In genomic region chr1:24805534-24806301, GRCh38 we compare ENCODE assay signal across 13 cellular contexts.
DNase-seq lines count a peak whose midpoint lies in the region; ATAC-seq and TF ChIP-seq lines count a peak whose summit lies in the region.
"Had no signal": no experiment of that assay in that cellular context is flagged by ENCODE, and none has a peak within 500 bp of the region (broad histone marks: within the 10 kb centered on the region; RNA-seq: fewer than 3 reads in every experiment).

No MANE protein-coding gene starts in this region.

- no peak for TF ChIP-seq POLR2A in ovary (IDR thresholded peaks at IDR 0.05)

- H3K4me1 ChIP-seq in lung (ENCODE audit: control insufficient read depth in 2 of 2, insufficient read depth in 2 of 2, low read length in 2 of 2) (peaks cover 0 to 44% of the 10 kb centered on the region in 2 donors), ovary (ENCODE audit: insufficient read depth) (peaks cover 4% of the 10 kb centered on the region)

- TF ChIP-seq CTCF in AG04450 (IDR thresholded peaks at IDR 0.05; ENCODE audit: low read depth, low read length) (no peak), lung (IDR thresholded peaks at IDR 0.05; ENCODE audit: control extremely low read depth, extremely low read depth) (no peak), ovary (IDR thresholded peaks at IDR 0.05) (no peak)

- intact Hi-C loops in ovary (cut with DNase I), result no loop called here

- 39 to 74% methylated on average over 5 of the region's 5 CpGs for WGBS in lung, 2 donors
- 77 to 84% (median 81%) methylated on average over 5 of the region's 5 CpGs for WGBS in ovary, 3 donors

- H3K27ac ChIP-seq in AG04450 (ENCODE audit: low read depth, low read length), result no peak overlapping the region
- H3K27ac ChIP-seq in lung (ENCODE audit: low read depth in 1 of 2, low read length in 1 of 2), result peak overlapping the region in 1 of 2 donors; percentile 70
- H3K27ac ChIP-seq in ovary, result no peak overlapping the region
- H3K27ac ChIP-seq: C4-2B, neutrophil had no signal

- no peak overlapping the region for H3K4me3 ChIP-seq in AG04450 (ENCODE audit: low read depth, low read length)
- H3K4me3 ChIP-seq in lung, result no peak overlapping the region
- no peak overlapping the region for H3K4me3 ChIP-seq in ovary

- peaks cover 0 to 1% of the 10 kb centered on the region in 2 donors for H3K36me3 ChIP-seq in lung (ENCODE audit: control insufficient read depth in 2 of 2, insufficient read depth in 2 of 2, low read length in 2 of 2)
- H3K36me3 ChIP-seq in ovary, result no peaks in the 10 kb centered on the region
- H3K36me3 ChIP-seq: neutrophil had no signal

- H3K27me3 ChIP-seq in AG04450 (ENCODE audit: control insufficient read depth, insufficient read depth, low read length) (no peaks in the 10 kb centered on the region), lung (ENCODE audit: control insufficient read depth, insufficient read depth) (no peaks in the 10 kb centered on the region), ovary (no peaks in the 10 kb centered on the region)
- H3K27me3 ChIP-seq: neutrophil had no signal

- POLR2A ChIA-PET in AG04450 (lab: Yijun Ruan, JAX), result interaction anchor here (0.6 to 2.0 kb wide), 3 partner anchors 12 to 648 kb away, joined by 4 to 9 read pairs (median 5); partner anchors contain the start of gene CLIC4

- CTCF ChIA-PET in AG04450 (lab: Charles Lee), result interaction anchor here (1.0 to 1.2 kb wide), 3 partner anchors 25 to 117 kb away, joined by 4 to 6 read pairs (median 5); no protein-coding TSS in a partner anchor

- H3K9me3 ChIP-seq in AG04450 (ENCODE audit: control insufficient read depth, insufficient read depth, low read length) (no peaks in the 10 kb centered on the region), lung (ENCODE audit: control insufficient read depth in 2 of 2, insufficient read depth in 1 of 2, low read length in 1 of 2) (no peaks in the 10 kb centered on the region), ovary (no peaks in the 10 kb centered on the region)
- H3K9me3 ChIP-seq: neutrophil had no signal

- peak; percentile 42 for DNase-seq in AG04450 (ENCODE audit: low read depth, low spot score)
- peak; percentile 81 for DNase-seq in M059J (ENCODE audit: low read depth)
- DNase-seq in dermis blood vessel endothelial cell, result peak; percentile 96
- no peak for DNase-seq in lung (ENCODE audit: low spot score)
- DNase-seq in DMS53 treated with DMSO at 0.1 percent for 48 hours (lab: John Stamatoyannopoulos, UW; ENCODE audit: unreplicated experiment), result no peak
- DNase-seq in medulla oblongata (ENCODE audit: extremely low spot score), result no peak
- DNase-seq in ovary, result no peak
- DNase-seq: foreskin melanocyte, NCI-H526, T1000 had no signal

- ATAC-seq in lung (ENCODE audit: insufficient read depth, low FRiP score), result peak; percentile 69
- no peak for ATAC-seq in HG03432 (IDR thresholded peaks at IDR 0.05; ENCODE audit: unreplicated experiment)

- TF ChIP-seq EP300 in ovary (IDR thresholded peaks at IDR 0.05), result no peak

Comparison
In these comparisons a context has a peak if more than half of its experiments do, and no peak if none do; other contexts are left out.
1. DNase-seq: peak in AG04450 (single experiment), M059J (single experiment) and dermis blood vessel endothelial cell (single experiment); none in lung (single experiment), DMS53 treated with DMSO at 0.1 percent for 48 hours (single experiment), medulla oblongata (single experiment) and ovary (0 of 5).